Comparison of ENCODE assay signal across 10 cellular contexts in the genomic region with DNA sequence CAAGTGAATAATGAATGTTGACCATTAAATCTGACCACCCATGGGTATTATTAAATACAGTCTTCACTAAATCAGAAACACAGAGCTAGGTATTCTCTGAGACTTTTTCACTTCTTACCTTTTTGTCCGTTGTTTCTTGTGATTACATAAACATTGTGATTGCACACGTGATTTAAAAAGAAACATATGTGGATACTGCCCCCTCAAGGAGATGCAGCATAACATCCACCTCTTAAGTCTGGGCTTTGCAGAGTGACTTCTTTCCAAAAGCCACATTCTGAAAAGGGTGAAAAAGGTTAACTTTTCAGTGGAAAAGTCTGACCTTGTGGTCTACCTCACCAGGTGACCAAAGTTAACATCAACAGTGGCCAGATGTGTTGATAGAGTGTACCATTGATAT.
DNase-seq lines count a peak whose midpoint lies in the region; ATAC-seq and TF ChIP-seq lines count a peak whose summit lies in the region.
"Had no signal": no experiment of that assay in that cellular context is flagged by ENCODE, and none has a peak within 500 bp of the region (broad histone marks: within the 10 kb centered on the region; RNA-seq: fewer than 3 reads in every experiment).

No MANE protein-coding gene starts in this region.

- H3K4me3 ChIP-seq in OCI-LY1 (ENCODE audit: low read depth, low read length, poor library complexity, severe bottlenecking) (no peak overlapping the region), smooth muscle cell (no peak overlapping the region), mucosa of descending colon (no peak overlapping the region)
- H3K4me3 ChIP-seq: left lung had no signal

- WGBS in smooth muscle cell (ENCODE audit: low lambda C conversion rate), result 34% methylated on average over 2 of the region's 2 CpGs

- H3K27me3 ChIP-seq in OCI-LY1 (ENCODE audit: insufficient read depth, low read length) (no peaks in the 10 kb centered on the region), smooth muscle cell (ENCODE audit: low read depth) (no peaks in the 10 kb centered on the region)
- H3K27me3 ChIP-seq: left lung had no signal

- no peak overlapping the region for H3K27ac ChIP-seq in OCI-LY1 (ENCODE audit: low read depth, low read length, poor library complexity, severe bottlenecking)
- H3K27ac ChIP-seq in smooth muscle cell (ENCODE audit: low read depth), result no peak overlapping the region
- H3K27ac ChIP-seq: left lung had no signal

- H3K4me2 ChIP-seq in OCI-LY1 (ENCODE audit: low read length) (no peak overlapping the region), smooth muscle cell (no peak overlapping the region)

- no peaks in the 10 kb centered on the region for H3K79me2 ChIP-seq in OCI-LY1 (ENCODE audit: insufficient read depth, low read length)
- H3K79me2 ChIP-seq in smooth muscle cell (ENCODE audit: low read depth), result no peaks in the 10 kb centered on the region

- no peak overlapping the region for H2AFZ ChIP-seq in OCI-LY1 (ENCODE audit: low read length)
- H2AFZ ChIP-seq in smooth muscle cell (ENCODE audit: low read depth), result no peak overlapping the region

- DNase-seq in SIG-M5 treated with dmso at 0.1 percent for 504 hours (lab: John Stamatoyannopoulos, UW; ENCODE audit: unreplicated experiment), result peak; percentile 6
- DNase-seq in SIG-M5 (lab: John Stamatoyannopoulos, UW), result no peak
- DNase-seq in erythroblast (lab: John Stamatoyannopoulos, UW), result peak; percentile 1 to 6
- no peak for DNase-seq in smooth muscle cell (lab: John Stamatoyannopoulos, UW; ENCODE audit: unreplicated experiment)
- DNase-seq in mucosa of descending colon, result no peak
- DNase-seq in stimulated activated CD4-positive, alpha-beta T cell treated with anti-CD3 and anti-CD28 coated beads, Interleukin-2, amount 100 ng/mL, for 48 hours, result no peak
- no peak for DNase-seq in activated gamma-delta T cell treated with Interleukin-2 at 50 U/mL for 16 hours
- DNase-seq: amygdala, left lung had no signal

- H3K9ac ChIP-seq in OCI-LY1 (ENCODE audit: low read length), result no peak overlapping the region
- H3K9ac ChIP-seq in smooth muscle cell (ENCODE audit: low read depth), result no peak overlapping the region

- no peaks in the 10 kb centered on the region for H3K9me2 ChIP-seq in OCI-LY1 (ENCODE audit: low read depth, low read length)

- no peak for ATAC-seq in mucosa of descending colon
- ATAC-seq: left lung had no signal

- TF ChIP-seq POLR2A in erythroblast (IDR thresholded peaks at IDR 0.05; ENCODE audit: low read length), result no peak

- H4K20me1 ChIP-seq in OCI-LY1 (ENCODE audit: insufficient read depth, low read length) (no peaks in the 10 kb centered on the region), smooth muscle cell (ENCODE audit: low read depth) (no peaks in the 10 kb centered on the region)

- no peaks in the 10 kb centered on the region for H3K9me3 ChIP-seq in OCI-LY1 (ENCODE audit: low read length)
- H3K9me3 ChIP-seq in smooth muscle cell (replicated peaks; ENCODE audit: low read depth), result no peaks in the 10 kb centered on the region
- no peaks in the 10 kb centered on the region for H3K9me3 ChIP-seq in mucosa of descending colon
- H3K9me3 ChIP-seq: left lung had no signal

- H3K4me1 ChIP-seq in OCI-LY1 (ENCODE audit: insufficient read depth, low read length, severe bottlenecking) (no peaks in the 10 kb centered on the region), smooth muscle cell (ENCODE audit: low read depth) (no peaks in the 10 kb centered on the region), mucosa of descending colon (ENCODE audit: low read depth) (no peaks in the 10 kb centered on the region)
- H3K4me1 ChIP-seq: left lung had no signal

- TF ChIP-seq CTCF in OCI-LY1 (IDR thresholded peaks at IDR 0.05; ENCODE audit: low read length) (peak; percentile 43; the same call in 1 of the 2 replicates), smooth muscle cell (IDR thresholded peaks at IDR 0.05; ENCODE audit: borderline replicate concordance, insufficient read depth, poor library complexity, severe bottlenecking) (peak; percentile 42), mucosa of descending colon (IDR thresholded peaks at IDR 0.05) (no peak)

- H3K36me3 ChIP-seq in OCI-LY1 (ENCODE audit: insufficient read depth, low read length), result no peaks in the 10 kb centered on the region
- no peaks in the 10 kb centered on the region for H3K36me3 ChIP-seq in smooth muscle cell (ENCODE audit: low read depth)
- H3K36me3 ChIP-seq in mucosa of descending colon (ENCODE audit: low read depth), result no peaks in the 10 kb centered on the region
- H3K36me3 ChIP-seq: left lung had no signal

- H3F3A ChIP-seq in OCI-LY1 (ENCODE audit: insufficient read depth, low read length) (no peaks in the 10 kb centered on the region), smooth muscle cell (ENCODE audit: low read depth) (no peaks in the 10 kb centered on the region)

- intact Hi-C loops in mucosa of descending colon (cut with DNase I, micrococcal nuclease), result no loop called here

Comparison
In these comparisons a context has a peak if more than half of its experiments do, and no peak if none do; other contexts are left out.
1. DNase-seq: peak in SIG-M5 treated with dmso at 0.1 percent for 504 hours (single experiment) and erythroblast (2 of 2); none in SIG-M5 (single experiment), smooth muscle cell (single experiment), mucosa of descending colon (0 of 3), stimulated activated CD4-positive, alpha-beta T cell treated with anti-CD3 and anti-CD28 coated beads, Interleukin-2, amount 100 ng/mL, for 48 hours (0 of 2) and activated gamma-delta T cell treated with Interleukin-2 at 50 U/mL for 16 hours (single experiment).